8 cellular contexts compared by ENCODE assay signal in the genomic region with DNA sequence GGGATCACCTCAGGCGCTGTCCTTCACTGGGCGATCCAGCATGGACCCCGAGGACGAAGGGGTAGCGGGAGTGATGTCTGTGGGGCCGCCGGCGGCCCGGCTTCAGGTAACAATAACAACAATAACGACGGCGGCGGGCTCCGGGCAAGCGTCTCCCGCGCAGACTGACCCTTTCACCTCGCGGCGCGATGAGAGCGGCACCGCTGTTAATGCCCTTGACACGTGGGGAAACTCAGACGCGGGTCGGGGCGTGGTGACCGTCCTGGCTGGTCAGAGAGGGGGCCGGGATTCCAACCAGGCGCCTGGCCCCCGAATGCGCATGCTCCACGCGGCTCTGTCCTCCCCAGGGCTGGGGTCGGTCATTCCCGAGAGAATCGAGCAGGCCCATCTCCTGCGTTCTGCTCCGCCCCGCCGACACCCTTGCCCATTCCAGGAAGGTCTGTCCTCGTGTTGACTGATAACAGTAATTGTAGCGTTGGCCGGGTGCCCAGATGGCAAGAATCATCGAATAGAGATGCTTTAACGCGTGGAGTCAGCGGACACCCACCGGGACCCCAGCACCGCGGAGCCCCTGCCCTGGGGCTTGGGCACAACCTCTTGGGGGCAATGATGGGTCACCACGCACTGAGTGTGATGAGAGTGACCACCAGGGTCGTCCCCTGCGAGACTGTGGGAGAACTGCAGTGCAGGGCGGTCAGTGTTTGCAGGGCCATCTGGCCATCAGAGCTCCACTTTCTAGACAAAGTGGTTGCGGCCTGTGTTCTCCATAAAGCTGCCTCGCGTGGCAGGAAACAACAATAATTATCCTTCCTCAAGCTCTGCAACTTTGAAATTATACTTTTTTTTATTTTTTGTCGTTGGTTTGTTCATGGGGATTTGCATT. TPM values are rescaled to one million over a fixed set of nuclear protein-coding genes. Genes with fewer than 3 reads are reported as not detected.
DNase-seq lines count a peak whose midpoint lies in the region; ATAC-seq and TF ChIP-seq lines count a peak whose summit lies in the region.

No MANE protein-coding gene starts in this region.

- DNase-seq in SHP77 (lab: John Stamatoyannopoulos, UW) (peak; percentile 31), SHP77 treated with DMSO at 0.1 percent for 48 hours (lab: John Stamatoyannopoulos, UW) (no peak), foreskin keratinocyte (peak in 1 of 2 donors; percentile 48), nephron progenitor cell (peak; percentile 77)
- peak; percentile 82 for DNase-seq in activated effector memory CD4-positive, alpha-beta T cell treated with anti-CD3 and anti-CD28 coated beads, Interleukin-2, amount 50 U/mL, for 16 hours

- H3K4me1 ChIP-seq in OCI-LY3 (ENCODE audit: low read length) (peaks cover 13% of the 10 kb centered on the region), foreskin keratinocyte (peaks cover 3% of the 10 kb centered on the region)

- H3K27ac Mint-ChIP-seq in nephron progenitor cell, result peak overlapping the region; percentile 99
- peak overlapping the region; percentile 96 for H3K27ac Mint-ChIP-seq in stimulated activated naive CD8-positive, alpha-beta T cell treated with anti-CD3 and anti-CD28 coated beads, Interleukin-15, Interleukin-2, amounts not matched to agents 100 ng/mL and 50 ng/mL, for 24 hours

- H3K27ac ChIP-seq in OCI-LY3 (ENCODE audit: low read length) (peak overlapping the region; percentile 41), foreskin keratinocyte (peak overlapping the region; percentile 38)

- peak overlapping the region; percentile 84 for H3K4me3 ChIP-seq in OCI-LY3 (ENCODE audit: low read length)

- H2AFZ ChIP-seq in OCI-LY3 (ENCODE audit: low read depth, low read length), result peak overlapping the region; percentile 82

- peaks cover 67% of the 10 kb centered on the region for H3K36me3 ChIP-seq in OCI-LY3 (replicated peaks; ENCODE audit: low read depth, low read length)

- ATAC-seq in HG03280 (IDR thresholded peaks at IDR 0.05; ENCODE audit: unreplicated experiment) (peak; percentile 25), foreskin keratinocyte (peak; percentile 15)

- no peaks in the 10 kb centered on the region for H4K20me1 ChIP-seq in OCI-LY3 (ENCODE audit: insufficient read depth, low read length)

- TF ChIP-seq CTCF in OCI-LY3 (IDR thresholded peaks at IDR 0.05; ENCODE audit: low read depth, low read length), result no peak
- TF ChIP-seq CTCF in foreskin keratinocyte (conservative IDR thresholded peaks at IDR 0.05), result no peak
- no peak for TF ChIP-seq CTCF in nephron progenitor cell (IDR thresholded peaks at IDR 0.05)

- H3K9me3 ChIP-seq in OCI-LY3 (ENCODE audit: insufficient read depth, low read length), result peaks cover 14% of the 10 kb centered on the region

- H3K9ac ChIP-seq in OCI-LY3 (ENCODE audit: low read length), result peak overlapping the region; percentile 88

- peaks cover 31% of the 10 kb centered on the region for H3K4me1 Mint-ChIP-seq in nephron progenitor cell
- H3K4me1 Mint-ChIP-seq in stimulated activated naive CD8-positive, alpha-beta T cell treated with anti-CD3 and anti-CD28 coated beads, Interleukin-15, Interleukin-2, amounts not matched to agents 100 ng/mL and 50 ng/mL, for 24 hours (ENCODE audit: low read depth), result peaks cover 43% of the 10 kb centered on the region

- H3K9me3 Mint-ChIP-seq in nephron progenitor cell, result peaks cover 95% of the 10 kb centered on the region
- H3K9me3 Mint-ChIP-seq in stimulated activated naive CD8-positive, alpha-beta T cell treated with anti-CD3 and anti-CD28 coated beads, Interleukin-15, Interleukin-2, amounts not matched to agents 100 ng/mL and 50 ng/mL, for 24 hours, result peaks cover 24% of the 10 kb centered on the region

- H3K79me2 ChIP-seq in OCI-LY3 (ENCODE audit: low read length), result peaks cover 55% of the 10 kb centered on the region

- peaks cover 11% of the 10 kb centered on the region for H3K27me3 Mint-ChIP-seq in nephron progenitor cell (ENCODE audit: low read depth, poor library complexity)
- no peaks in the 10 kb centered on the region for H3K27me3 Mint-ChIP-seq in stimulated activated naive CD8-positive, alpha-beta T cell treated with anti-CD3 and anti-CD28 coated beads, Interleukin-15, Interleukin-2, amounts not matched to agents 100 ng/mL and 50 ng/mL, for 24 hours

- peaks cover 97% of the 10 kb centered on the region for H3K36me3 Mint-ChIP-seq in nephron progenitor cell (ENCODE audit: low read depth)
- peaks cover 71% of the 10 kb centered on the region for H3K36me3 Mint-ChIP-seq in stimulated activated naive CD8-positive, alpha-beta T cell treated with anti-CD3 and anti-CD28 coated beads, Interleukin-15, Interleukin-2, amounts not matched to agents 100 ng/mL and 50 ng/mL, for 24 hours (ENCODE audit: low read depth)

- no peaks in the 10 kb centered on the region for H3K27me3 ChIP-seq in OCI-LY3 (ENCODE audit: low read depth, low read length)
- no peaks in the 10 kb centered on the region for H3K27me3 ChIP-seq in foreskin keratinocyte

- H3K4me2 ChIP-seq in OCI-LY3 (ENCODE audit: low read length), result peak overlapping the region; percentile 90

- H3K4me3 Mint-ChIP-seq in nephron progenitor cell, result peak overlapping the region; percentile 93
- H3K4me3 Mint-ChIP-seq in stimulated activated naive CD8-positive, alpha-beta T cell treated with anti-CD3 and anti-CD28 coated beads, Interleukin-15, Interleukin-2, amounts not matched to agents 100 ng/mL and 50 ng/mL, for 24 hours, result peak overlapping the region; percentile 96

RNA-seq across cellular contexts. Expression of a gene that starts 0.5 kb away (rescaled TPM):
- total RNA-seq in foreskin keratinocyte, result 4.8 and 5.2 TPM in 2 replicates
- polyA plus RNA-seq in foreskin keratinocyte, result 0.71 and 0.85 TPM in 2 replicates

RNA-seq across cellular contexts. Expression of a gene that starts 25.9 kb away (rescaled TPM):
- 36.1 and 37.2 TPM in 2 replicates for total RNA-seq in foreskin keratinocyte
- polyA plus RNA-seq in foreskin keratinocyte, result 40.6 and 49.2 TPM in 2 replicates

RNA-seq across cellular contexts. Expression of a gene that starts 47.5 kb away (rescaled TPM):
- 2.9 and 3.6 TPM in 2 replicates for total RNA-seq in foreskin keratinocyte
- 1.0 and 1.3 TPM in 2 replicates for polyA plus RNA-seq in foreskin keratinocyte

RNA-seq across cellular contexts. Expression of a gene that starts 50.6 kb away (rescaled TPM):
- 40.6 and 41.1 TPM in 2 replicates for total RNA-seq in foreskin keratinocyte
- polyA plus RNA-seq in foreskin keratinocyte, result 24.7 and 31.0 TPM in 2 replicates
